In genomic region chr4:186190456-186191265, GRCh38 we compare ENCODE assay signal across 8 cellular contexts. TPM values are rescaled to one million over a fixed set of nuclear protein-coding genes. Genes with fewer than 3 reads are reported as not detected.
DNase-seq lines count a peak whose midpoint lies in the region; ATAC-seq, FAIRE-seq and TF ChIP-seq lines count a peak whose summit lies in the region.

No MANE protein-coding gene starts in this region.

- ATAC-seq in GM21381 (IDR thresholded peaks at IDR 0.05; ENCODE audit: unreplicated experiment) (peak; percentile 28), T-cell (replicated peaks in 1 of 4) (peak; percentile 39 to 53 (median 50)), K562 (peak; percentile 70)

- no peaks in the 10 kb centered on the region; a peak in 1 of 5 replicates for H3K27me3 ChIP-seq in K562 (ENCODE audit: control insufficient read depth in 2 of 2, insufficient read depth in 2 of 2, low read length in 2 of 2)

- POLR2A ChIA-PET in T-cell (lab: Charles Lee): interaction anchor here (1.0 to 3.3 kb wide), 4 partner anchors 11 to 1384 kb away, joined by 3 to 15 read pairs (median 4); no protein-coding TSS in a partner anchor
- POLR2A ChIA-PET in K562 (lab: Yijun Ruan, JAX): interaction anchor here (0.8 to 2.0 kb wide), 3 partner anchors 13 kb away, joined by 3 to 12 read pairs (median 4); no protein-coding TSS in a partner anchor

- TF ChIP-seq RAD21 in K562 (CRISPR knock-in tag; conservative IDR thresholded peaks at IDR 0.05 in 1 of 2, IDR thresholded peaks at IDR 0.05 in 1 of 2): no peak

- 3% methylated on average over 33 of the region's 43 CpGs for WGBS in K562 (ENCODE audit: insufficient coverage, low coverage, missing lambda C conversion rate)

- no peak for TF ChIP-seq POLR2A in K562 (conservative IDR thresholded peaks at IDR 0.05)

- BruUV-seq in K562 (replicated peaks; lab: Mats Ljungman, UMichigan): TSS peak; percentile 92

- peak overlapping the region; percentile 90 for H3K4me2 ChIP-seq in K562 (ENCODE audit: insufficient read depth, low read length)

- no peak for TF ChIP-seq CTCF in K562 (IDR thresholded peaks at IDR 0.05 in 2 of 3, conservative IDR thresholded peaks at IDR 0.05 in 1 of 3; ENCODE audit: insufficient read depth in 2 of 3, low read depth in 1 of 3, low read length in 3 of 3)

- peak overlapping the region; percentile 87 to 98 for H3K9ac ChIP-seq in K562 (ENCODE audit: insufficient read depth in 1 of 2, low read depth in 2 of 2, low read length in 2 of 2)

- no peaks in the 10 kb centered on the region for H4K20me1 ChIP-seq in K562 (replicated peaks; ENCODE audit: control insufficient read depth, insufficient read depth, low read length)

- no peaks in the 10 kb centered on the region for H3K9me1 ChIP-seq in K562 (ENCODE audit: control insufficient read depth, insufficient read depth, low read length)

- peak overlapping the region; percentile 94 for H3K27ac ChIP-seq in K562 (ENCODE audit: extremely low read depth, low read depth, low read length)

- peak; percentile 11 for FAIRE-seq in K562 (lab: Jason Lieb, UNC)

- H3K4me1 Mint-ChIP-seq in T-cell: peaks cover 43 to 50% (median 44%) of the 10 kb centered on the region in 3 donors

- no peaks in the 10 kb centered on the region for H3K9me3 Mint-ChIP-seq in T-cell

- peaks cover 13 to 16% of the 10 kb centered on the region in 2 experiments for H3K4me1 ChIP-seq in K562 (replicated peaks in 1 of 2; ENCODE audit: control insufficient read depth in 2 of 2, insufficient read depth in 2 of 2, low read length in 2 of 2)

- peaks cover 0 to 3% of the 10 kb centered on the region in 2 donors for H3K27me3 Mint-ChIP-seq in T-cell

- peak overlapping the region; percentile 78 for H3K4me3 ChIP-seq in K562

- H3K79me2 ChIP-seq in K562 (ENCODE audit: control insufficient read depth, insufficient read depth, low read length): peaks cover 23% of the 10 kb centered on the region

- peaks cover 9% of the 10 kb centered on the region for H3K36me3 Mint-ChIP-seq in T-cell

- intact Hi-C loops in K562 (cut with micrococcal nuclease): no loop called here

- in situ Hi-C loops in K562 (cut with MboI): no loop called here

- peak overlapping the region; percentile 94 to 95 for H3K27ac Mint-ChIP-seq in T-cell

- peak; percentile 56 for DNase-seq in ELF-1 (ENCODE audit: low read depth, low spot score)
- peak; percentile 22 for DNase-seq in HPDE6-E6E7 (ENCODE audit: extremely low spot score)
- peak in 32 of 34 experiments; percentile 15 to 64 (median 40) for DNase-seq in T-cell
- DNase-seq in K562 (ENCODE audit: extremely low read depth in 1 of 4, low spot score in 3 of 4): peak; percentile 53 to 68 (median 54)
- peak; percentile 29 for DNase-seq in iris pigment epithelial cell (ENCODE audit: low read depth)
- peak; percentile 51 to 54 for DNase-seq in stimulated activated CD4-positive, alpha-beta T cell treated with anti-CD3 and anti-CD28 coated beads, Interleukin-2, amount 100 ng/mL, for 24 hours
- DNase-seq in NCI-H1436 treated with DMSO at 0.1 percent for 48 hours (lab: John Stamatoyannopoulos, UW): no peak

- no peak for TF ChIP-seq EP300 in K562 (IDR thresholded peaks at IDR 0.05; ENCODE audit: low read length)

- H3K9me3 ChIP-seq in K562 (replicated peaks; ENCODE audit: control insufficient read depth, insufficient read depth, low read depth, low read length): no peaks in the 10 kb centered on the region

- no peaks in the 10 kb centered on the region for H3K36me3 ChIP-seq in K562 (ENCODE audit: control insufficient read depth, insufficient read depth, low read length)

- H2AFZ ChIP-seq in K562 (ENCODE audit: low read depth, low read length): peak overlapping the region; percentile 97

- CTCF ChIA-PET in T-cell (lab: Charles Lee): interaction anchor here in 1 of 2 donors (1.4 to 3.0 kb wide), 2 partner anchors 11 to 13 kb away, joined by 4 to 19 read pairs (median 17); no protein-coding TSS in a partner anchor
- CTCF ChIA-PET in K562 (lab: Yijun Ruan, JAX; ENCODE audit: low intra/inter-chr PET ratio): no interaction called here

- peak overlapping the region; percentile 86 to 89 (median 87) for H3K4me3 Mint-ChIP-seq in T-cell

TF ChIP-seq in K562, 482 proteins besides CTCF, POLR2A, EP300 and RAD21 (continues in another document):
- TF ChIP-seq ATF6 (CRISPR knock-in tag; IDR thresholded peaks at IDR 0.05) (peak; percentile 66; the same call in 1 of the 2 replicates), SRF (CRISPR knock-in tag; IDR thresholded peaks at IDR 0.05) (peak in 1 of 2 experiments; percentile 25; a peak in 1 of 4 replicates), MLX (CRISPR knock-in tag; conservative IDR thresholded peaks at IDR 0.05) (no peak), RBM14 (IDR thresholded peaks at IDR 0.05; ENCODE audit: borderline replicate concordance, insufficient read depth, low read depth, low read length) (0 out of 2 replicates have a peak, but pooled peaks have one; percentile 1)
- TF ChIP-seq, protein P1, sequence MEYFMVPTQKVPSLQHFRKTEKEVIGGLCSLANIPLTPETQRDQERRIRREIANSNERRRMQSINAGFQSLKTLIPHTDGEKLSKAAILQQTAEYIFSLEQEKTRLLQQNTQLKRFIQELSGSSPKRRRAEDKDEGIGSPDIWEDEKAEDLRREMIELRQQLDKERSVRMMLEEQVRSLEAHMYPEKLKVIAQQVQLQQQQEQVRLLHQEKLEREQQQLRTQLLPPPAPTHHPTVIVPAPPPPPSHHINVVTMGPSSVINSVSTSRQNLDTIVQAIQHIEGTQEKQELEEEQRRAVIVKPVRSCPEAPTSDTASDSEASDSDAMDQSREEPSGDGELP (CRISPR knock-in tag; IDR thresholded peaks at IDR 0.05; ENCODE audit: borderline replicate concordance): peak; percentile 55; the same call in 1 of the 2 replicates

RNA-seq across cellular contexts. Expression of gene CYP4V2, which starts 0.7 kb away (rescaled TPM):
- 10 to 100 TPM; 27.1 to 35.1 (median 30.0) TPM for total RNA-seq in T-cell
- total RNA-seq in K562 (2011; cell fraction: chromatin; rRNA removed; ENCODE audit: low replicate concordance): 2.2 and 4.2 TPM in 2 replicates
- total RNA-seq in K562 (2011; cell fraction: nucleolus; rRNA removed): 2.5 and 3.0 TPM in 2 replicates
- 3.0 and 5.1 TPM in 2 replicates for total RNA-seq in K562 (2011; cell fraction: nucleoplasm; rRNA removed)
- total RNA-seq in K562 (2014; rRNA removed): 3.3 and 4.5 TPM in 2 replicates
- 4.8 and 5.4 TPM in 2 replicates for total RNA-seq in K562 (2014; rRNA removed; fragmentation: Illumina TruSeq; extraction: Trizol)
- total RNA-seq in K562 (2015; rRNA removed; fragmentation: Illumina TruSeq; extraction: Trizol): 7.2 and 8.3 TPM in 2 replicates
- 3.6 and 4.5 TPM in 2 replicates for total RNA-seq in K562 (2021)
- 0.64 and 2.6 TPM in 2 replicates for polyA plus RNA-seq in K562 (2011; rRNA removed)
- 1.0 and 1.8 TPM in 2 replicates for polyA plus RNA-seq in K562 (2011; cell fraction: cytosol; rRNA removed)
- 1.1 and 2.9 TPM in 2 replicates for polyA plus RNA-seq in K562 (2011; cell fraction: nucleus; rRNA removed)
- polyA plus RNA-seq in K562 (2012): 4.3 and 12.5 TPM in 2 replicates
- 3.3 and 3.9 TPM in 2 replicates for polyA plus RNA-seq in K562 (2014; fragmentation: Illumina TruSeq; extraction: Trizol)
- polyA plus RNA-seq in K562 (2014; fragmentation: Nextera tagmentation; extraction: Ambion mirVana): 1 to 10 TPM; 1.1 TPM
- 5.2 and 5.3 TPM in 2 replicates for polyA plus RNA-seq in K562 (2014; rRNA removed)
- polyA minus RNA-seq in K562 (2011; rRNA and poly(A)+ RNA removed): 1.7 and 2.2 TPM in 2 replicates
- 1.4 TPM in 1 of 2 replicates, not detected in the other for polyA minus RNA-seq in K562 (2011; cell fraction: cytosol; rRNA and poly(A)+ RNA removed)
- polyA minus RNA-seq in K562 (2011; cell fraction: nucleus; rRNA and poly(A)+ RNA removed): 2.1 and 3.5 TPM in 2 replicates

RNA-seq across cellular contexts. Expression of gene KLKB1, which starts 36.6 kb away (rescaled TPM):
- 1 to 10 TPM; 1.3 to 2.9 (median 2.1) TPM for total RNA-seq in T-cell
- not detected in 2 replicates for total RNA-seq in K562 (2011; cell fraction: chromatin; rRNA removed; ENCODE audit: low replicate concordance)
- not detected in 2 replicates for total RNA-seq in K562 (2011; cell fraction: nucleolus; rRNA removed)
- not detected in 2 replicates for total RNA-seq in K562 (2011; cell fraction: nucleoplasm; rRNA removed)
- 0.27 TPM in 1 of 2 replicates, not detected in the other for total RNA-seq in K562 (2014; rRNA removed)
- total RNA-seq in K562 (2014; rRNA removed; fragmentation: Illumina TruSeq; extraction: Trizol): not detected in 2 replicates
- total RNA-seq in K562 (2015; rRNA removed; fragmentation: Illumina TruSeq; extraction: Trizol): not detected in 2 replicates
- not detected in 2 replicates for total RNA-seq in K562 (2021)
- polyA plus RNA-seq in K562 (2011; rRNA removed): not detected in 2 replicates
- not detected in 2 replicates for polyA plus RNA-seq in K562 (2011; cell fraction: cytosol; rRNA removed)
- polyA plus RNA-seq in K562 (2011; cell fraction: nucleus; rRNA removed): not detected in 2 replicates
- not detected in 2 replicates for polyA plus RNA-seq in K562 (2012)
- not detected in 2 replicates for polyA plus RNA-seq in K562 (2014; fragmentation: Illumina TruSeq; extraction: Trizol)
- polyA plus RNA-seq in K562 (2014; fragmentation: Nextera tagmentation; extraction: Ambion mirVana): not detected
- polyA plus RNA-seq in K562 (2014; rRNA removed): not detected in 2 replicates
- not detected in 2 replicates for polyA minus RNA-seq in K562 (2011; rRNA and poly(A)+ RNA removed)
- polyA minus RNA-seq in K562 (2011; cell fraction: cytosol; rRNA and poly(A)+ RNA removed): not detected in 2 replicates
- not detected in 2 replicates for polyA minus RNA-seq in K562 (2011; cell fraction: nucleus; rRNA and poly(A)+ RNA removed)
